ENCODE assay signal across 26 cellular contexts in genomic region chr4:6672131-6672530, GRCh38. TPM values are rescaled to one million over a fixed set of nuclear protein-coding genes. Genes with fewer than 3 reads are reported as not detected.
"Had no signal": no experiment of that assay in that cellular context is flagged by ENCODE, and none has a peak within 500 bp of the region (broad histone marks: within the 10 kb centered on the region; RNA-seq: fewer than 3 reads in every experiment).

No MANE protein-coding gene starts in this region.

- H3K27ac ChIP-seq: ovary, testis, thyroid gland had no signal

- H3K9me3 Mint-ChIP-seq: mesothelial cell of epicardium; natural killer cell; stimulated activated naive B cell treated with anti-CD40 and anti-IgM and Interleukin-4, amounts not matched to agents 10 μg/mL and 1 μg/mL and 100 μg/mL, for 72 hours had no signal

- H3K4me2 ChIP-seq: smooth muscle cell had no signal

- H3K9me3 ChIP-seq: left ventricle myocardium inferior, ovary, right atrium auricular region, right lobe of liver, stomach, testis, thyroid gland, transverse colon, upper lobe of left lung had no signal

- H3K4me3 ChIP-seq: hepatocyte, lung, ovary, right atrium auricular region, right lobe of liver, smooth muscle cell, stomach, thyroid gland, transverse colon had no signal

- ATAC-seq: natural killer cell; right lobe of liver; stimulated activated naive B cell treated with anti-CD40 and anti-IgM and Interleukin-4, amounts not matched to agents 10 μg/mL and 1 μg/mL and 100 μg/mL, for 72 hours; stimulated activated naive CD8-positive, alpha-beta T cell treated with anti-CD3 and anti-CD28 coated beads, Interleukin-15, Interleukin-2, amounts not matched to agents 100 U/mL and 50 U/mL, for 24 hours had no signal

- H2AFZ ChIP-seq: hepatocyte had no signal

- H3K36me3 ChIP-seq: ovary, right atrium auricular region, transverse colon had no signal

- H3K27me3 Mint-ChIP-seq: progenitor cell of endocrine pancreas had no signal

- H3K36me3 Mint-ChIP-seq: natural killer cell had no signal

- DNase-seq: islet precursor cell; left ventricle myocardium inferior; mesendoderm; naive B cell; natural killer cell; nephron progenitor cell; right lobe of liver; stimulated activated CD4-positive, alpha-beta T cell treated with anti-CD3 and anti-CD28 coated beads, Interleukin-12 subunit alpha, Interleukin-12 subunit beta, amount 100 ng/mL, for 4 hours; stimulated activated CD4-positive, alpha-beta T cell treated with anti-CD3 and anti-CD28 coated beads, Interleukin-15, amount 100 ng/mL, for 24 hours; stimulated activated CD4-positive, alpha-beta T cell treated with anti-CD3 and anti-CD28 coated beads, Interleukin-2, amount 100 ng/mL, for 24 hours; stimulated activated CD4-positive, alpha-beta T cell treated with anti-CD3 and anti-CD28 coated beads, Interleukin-4, amount 100 ng/mL, for 1 hour; stimulated activated naive B cell treated with anti-CD40 and anti-IgM and Interleukin-4, amounts not matched to agents 10 μg/mL and 1 μg/mL and 100 μg/mL, for 72 hours; stimulated activated naive CD8-positive, alpha-beta T cell treated with anti-CD3 and anti-CD28 coated beads, Interleukin-15, Interleukin-2, amounts not matched to agents 100 U/mL and 50 U/mL, for 24 hours; stomach; testis; thyroid gland; transverse colon had no signal

- H3K27me3 ChIP-seq: hepatocyte, ovary, right atrium auricular region, right lobe of liver, stomach, testis, thyroid gland, transverse colon, upper lobe of left lung had no signal

- H3K27ac Mint-ChIP-seq: mesothelial cell of epicardium; naive B cell; nephron progenitor cell; progenitor cell of endocrine pancreas; stimulated activated naive B cell treated with anti-CD40 and anti-IgM and Interleukin-4, amounts not matched to agents 10 μg/mL and 1 μg/mL and 100 μg/mL, for 72 hours had no signal

- H3K4me3 Mint-ChIP-seq: mesothelial cell of epicardium; natural killer cell; nephron progenitor cell; stimulated activated naive B cell treated with anti-CD40 and anti-IgM and Interleukin-4, amounts not matched to agents 10 μg/mL and 1 μg/mL and 100 μg/mL, for 72 hours had no signal

RNA-seq across cellular contexts. Expression of gene S100P, which starts 21.5 kb away (rescaled TPM):
- total RNA-seq: left ventricle myocardium inferior, renal cortical epithelial cell had no signal
